In the genomic region with DNA sequence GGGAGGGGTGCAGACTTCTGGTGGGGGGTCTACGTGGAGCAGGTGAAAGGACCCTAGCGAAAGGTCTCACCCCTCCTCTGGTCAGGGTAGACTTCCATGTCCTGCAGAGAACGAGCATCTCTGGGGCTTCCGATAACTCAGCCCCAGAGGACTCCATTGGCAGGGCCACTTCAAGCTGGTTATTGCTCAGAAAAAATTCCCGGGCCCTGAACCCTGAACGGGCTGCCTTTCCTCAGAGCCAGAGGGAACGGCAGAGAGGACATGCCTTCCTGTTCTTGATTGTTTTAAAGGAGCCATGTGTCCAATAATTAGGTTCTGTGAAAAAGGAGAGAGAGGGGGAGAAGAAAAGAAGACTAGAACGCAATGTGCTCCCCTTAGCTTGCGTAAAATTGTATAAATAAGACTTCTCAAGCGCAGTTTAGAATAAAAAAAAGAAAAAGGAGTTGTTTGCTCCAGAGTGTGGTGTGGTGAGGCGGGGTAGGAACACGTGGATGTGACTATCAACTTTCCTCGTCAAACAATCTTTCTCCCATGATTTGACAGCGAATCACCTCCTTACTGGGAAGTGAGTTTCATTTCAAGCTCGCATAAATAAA, we compare ENCODE assay signal across 10 cellular contexts.
DNase-seq lines count a peak whose midpoint lies in the region; TF ChIP-seq lines count a peak whose summit lies in the region.
"Had no signal": no experiment of that assay in that cellular context is flagged by ENCODE, and none has a peak within 500 bp of the region (broad histone marks: within the 10 kb centered on the region; RNA-seq: fewer than 3 reads in every experiment).

No MANE protein-coding gene starts in this region.

- H3K27ac Mint-ChIP-seq in Calu3 (ENCODE audit: unreplicated experiment): peak overlapping the region; percentile 39
- H3K27ac Mint-ChIP-seq: CD8-positive, alpha-beta memory T cell had no signal

- H3K4ac ChIP-seq in trophoblast cell (ENCODE audit: low read depth, low read length): no peak overlapping the region

- CTCF ChIA-PET in Calu3 (lab: Charles Lee): no interaction called here

- no peak overlapping the region for H4K8ac ChIP-seq in trophoblast cell (ENCODE audit: low read depth, low read length)

- H2BK12ac ChIP-seq in trophoblast cell (ENCODE audit: low read length): no peak overlapping the region

- intact Hi-C loops in Calu3 (cut with micrococcal nuclease; ENCODE audit: unreplicated experiment) (no loop called here), posterior vena cava (cut with DNase I) (no loop called here)

- H3K36me3 Mint-ChIP-seq in Calu3 (ENCODE audit: insufficient read depth, unreplicated experiment): no peaks in the 10 kb centered on the region
- H3K36me3 Mint-ChIP-seq: CD8-positive, alpha-beta memory T cell had no signal

- H3K9me3 ChIP-seq in trophoblast cell (ENCODE audit: insufficient read depth, low read depth, low read length) (no peaks in the 10 kb centered on the region), Peyer's patch (no peaks in the 10 kb centered on the region)
- H3K9me3 ChIP-seq: suprapubic skin had no signal

- no peak overlapping the region for H2AFZ ChIP-seq in trophoblast cell (ENCODE audit: insufficient read depth, low read length, poor library complexity)

- no peaks in the 10 kb centered on the region for H3K79me2 ChIP-seq in trophoblast cell (ENCODE audit: control insufficient read depth, insufficient read depth, low read length, poor library complexity)

- TF ChIP-seq CTCF in Calu3 (IDR thresholded peaks at IDR 0.05; ENCODE audit: unreplicated experiment) (no peak), fibroblast of the aortic adventitia (IDR thresholded peaks at IDR 0.05; ENCODE audit: insufficient read depth, low read length) (no peak), Peyer's patch (IDR thresholded peaks at IDR 0.05) (no peak)

- peak overlapping the region; percentile 30 for H3K4me3 Mint-ChIP-seq in Calu3 (ENCODE audit: low read depth, unreplicated experiment)
- H3K4me3 Mint-ChIP-seq: CD8-positive, alpha-beta memory T cell had no signal

- H3K18ac ChIP-seq in trophoblast cell (ENCODE audit: low read length): no peak overlapping the region

- H3K27me3 Mint-ChIP-seq in Calu3 (ENCODE audit: unreplicated experiment): no peaks in the 10 kb centered on the region

- no peak overlapping the region for H4K12ac ChIP-seq in trophoblast cell (ENCODE audit: low read depth, low read length)

- H2BK5ac ChIP-seq in trophoblast cell (ENCODE audit: low read depth, low read length, poor library complexity): no peak overlapping the region

- no peaks in the 10 kb centered on the region for H3K79me1 ChIP-seq in trophoblast cell (ENCODE audit: low read length)

- H3K23ac ChIP-seq in trophoblast cell (ENCODE audit: low read length): no peak overlapping the region

- no TSS peak for BruUV-seq in Calu3 (replicated peaks; lab: Mats Ljungman, UMichigan)

- no CpG with 5 or more reads among the region's 15 CpGs for WGBS in trophoblast cell (ENCODE audit: extremely low coverage, insufficient coverage, insufficient read length)

- DNase-seq in Calu3: no peak
- peak; percentile 36 for DNase-seq in RPMI7951 (ENCODE audit: low read depth)
- DNase-seq in fibroblast of the aortic adventitia (ENCODE audit: low read depth): peak; percentile 59
- DNase-seq in trophoblast cell: no peak
- no peak for DNase-seq in posterior vena cava (ENCODE audit: low spot score)
- no peak for DNase-seq in NCI-H2196 (lab: John Stamatoyannopoulos, UW; ENCODE audit: unreplicated experiment)
- no peak for DNase-seq in Peyer's patch
- DNase-seq in stimulated activated CD4-positive, alpha-beta T cell treated with anti-CD3 and anti-CD28 coated beads, Interleukin-1b, Interleukin-23, amount 100 ng/mL, for 48 hours: no peak
- DNase-seq: CD8-positive, alpha-beta memory T cell had no signal

- no peaks in the 10 kb centered on the region for H3K4me1 ChIP-seq in trophoblast cell (ENCODE audit: control insufficient read depth in 1 of 2, insufficient read depth in 2 of 2, low read length in 2 of 2)
- H3K4me1 ChIP-seq in Peyer's patch: peaks cover 0 to 5% (median 0%) of the 10 kb centered on the region in 4 donors
- H3K4me1 ChIP-seq: suprapubic skin had no signal

- H3K4me2 ChIP-seq in trophoblast cell (ENCODE audit: low read length): no peak overlapping the region

- H3K27ac ChIP-seq in trophoblast cell (ENCODE audit: low read depth, low read length) (no peak overlapping the region), Peyer's patch (no peak overlapping the region)
- H3K27ac ChIP-seq: suprapubic skin had no signal

- H2BK120ac ChIP-seq in trophoblast cell (ENCODE audit: insufficient read depth, low read length, poor library complexity): no peak overlapping the region

- H3K4me3 ChIP-seq in fibroblast of the aortic adventitia (ENCODE audit: low read depth, low read length) (peak overlapping the region; percentile 45), trophoblast cell (ENCODE audit: low read depth, low read length) (no peak overlapping the region), Peyer's patch (no peak overlapping the region)
- H3K4me3 ChIP-seq: suprapubic skin had no signal

- H3K36me3 ChIP-seq in trophoblast cell (ENCODE audit: control insufficient read depth in 1 of 2, insufficient read depth in 2 of 2, low read length in 2 of 2) (no peaks in the 10 kb centered on the region), Peyer's patch (no peaks in the 10 kb centered on the region)
- H3K36me3 ChIP-seq: suprapubic skin had no signal

- H3K4me1 Mint-ChIP-seq in Calu3 (ENCODE audit: low read depth, unreplicated experiment): peaks cover 9% of the 10 kb centered on the region

- H2AK5ac ChIP-seq in trophoblast cell (ENCODE audit: low read length): no peak overlapping the region

- H3K27me3 ChIP-seq in trophoblast cell (ENCODE audit: insufficient read depth, low read length) (no peaks in the 10 kb centered on the region), Peyer's patch (no peaks in the 10 kb centered on the region)
- H3K27me3 ChIP-seq: suprapubic skin had no signal

- no peaks in the 10 kb centered on the region for H3K9me3 Mint-ChIP-seq in Calu3 (ENCODE audit: low read depth, unreplicated experiment)

- no peak overlapping the region for H3K14ac ChIP-seq in trophoblast cell (ENCODE audit: low read length)

- no peak for TF ChIP-seq POLR2A in Peyer's patch (IDR thresholded peaks at IDR 0.05)

- H4K91ac ChIP-seq in trophoblast cell (ENCODE audit: low read depth, low read length): peak overlapping the region; percentile 21

- H3K9ac ChIP-seq in trophoblast cell (ENCODE audit: low read length): no peak overlapping the region

Comparison
In these comparisons a context has a peak if more than half of its experiments do, and no peak if none do; other contexts are left out.
1. DNase-seq: peak in RPMI7951 (single experiment) and fibroblast of the aortic adventitia (single experiment); none in Calu3 (single experiment), trophoblast cell (0 of 2), posterior vena cava (single experiment), NCI-H2196 (single experiment), Peyer's patch (0 of 3) and stimulated activated CD4-positive, alpha-beta T cell treated with anti-CD3 and anti-CD28 coated beads, Interleukin-1b, Interleukin-23, amount 100 ng/mL, for 48 hours (single experiment).